ENCODE assay signal across 16 cellular contexts in genomic region chr6:134020543-134020942, GRCh38. TPM values are rescaled to one million over a fixed set of nuclear protein-coding genes. Genes with fewer than 3 reads are reported as not detected.
"Had no signal": no experiment of that assay in that cellular context is flagged by ENCODE, and none has a peak within 500 bp of the region (broad histone marks: within the 10 kb centered on the region; RNA-seq: fewer than 3 reads in every experiment).

No MANE protein-coding gene starts in this region.

- H3K9me3 ChIP-seq: right lobe of liver, spleen, upper lobe of left lung had no signal

- H3K27me3 ChIP-seq: right lobe of liver, spleen, upper lobe of left lung had no signal

- H3K4me1 ChIP-seq: upper lobe of left lung had no signal

- DNase-seq: activated CD4-positive, alpha-beta T cell treated with anti-CD3 and anti-CD28 coated beads, Interleukin-2, amount 10 ng/mL, durations not matched to agents 24 days and 14 days; activated naive CD4-positive, alpha-beta T cell; activated naive CD8-positive, alpha-beta T cell treated with anti-CD3 and anti-CD28 coated beads, Interleukin-2, amount 50 U/mL, for 24 hours; effector memory CD8-positive, alpha-beta T cell; kidney; mesendoderm; posterior cingulate gyrus; right lobe of liver; spleen; stimulated activated CD4-positive, alpha-beta T cell treated with anti-CD3 and anti-CD28 coated beads, Interleukin-1b, Interleukin-23, amount 100 ng/mL, for 48 hours; stimulated activated naive B cell treated with anti-CD40 and anti-IgM and Interleukin-4, amounts not matched to agents 10 μg/mL and 1 μg/mL and 100 μg/mL, for 72 hours; T-cell; upper lobe of left lung had no signal

- H3K4me3 ChIP-seq: right lobe of liver, spleen, upper lobe of left lung had no signal

- H3K27ac ChIP-seq: epithelial cell of prostate, right lobe of liver, spleen, upper lobe of left lung had no signal

- H3K36me3 ChIP-seq: right lobe of liver, spleen, upper lobe of left lung had no signal

- FAIRE-seq: kidney had no signal

- ATAC-seq: activated naive CD8-positive, alpha-beta T cell treated with anti-CD3 and anti-CD28 coated beads, Interleukin-2, amount 50 U/mL, for 24 hours; effector memory CD8-positive, alpha-beta T cell; right lobe of liver; T-cell; WTC11 had no signal

RNA-seq across cellular contexts. Expression of gene SLC2A12, which starts 31.9 kb away (rescaled TPM):
- total RNA-seq: activated CD4-positive, alpha-beta T cell treated with anti-CD3 and anti-CD28 coated beads, Interleukin-2, amount 10 ng/mL, durations not matched to agents 24 days and 14 days; activated T-helper 1 cell treated with anti-CD3 and anti-CD28 coated beads, Interleukin-12 subunit alpha, Interleukin-12 subunit beta, Interleukin-2, Interleukin-4 antibody, amounts not matched to agents 30 ng/mL and 10 ng/mL and 1 ng/mL, durations not matched to agents 14 hours and 24 hours and 36 hours had no signal
